15 cellular contexts compared by ENCODE assay signal in the genomic region with DNA sequence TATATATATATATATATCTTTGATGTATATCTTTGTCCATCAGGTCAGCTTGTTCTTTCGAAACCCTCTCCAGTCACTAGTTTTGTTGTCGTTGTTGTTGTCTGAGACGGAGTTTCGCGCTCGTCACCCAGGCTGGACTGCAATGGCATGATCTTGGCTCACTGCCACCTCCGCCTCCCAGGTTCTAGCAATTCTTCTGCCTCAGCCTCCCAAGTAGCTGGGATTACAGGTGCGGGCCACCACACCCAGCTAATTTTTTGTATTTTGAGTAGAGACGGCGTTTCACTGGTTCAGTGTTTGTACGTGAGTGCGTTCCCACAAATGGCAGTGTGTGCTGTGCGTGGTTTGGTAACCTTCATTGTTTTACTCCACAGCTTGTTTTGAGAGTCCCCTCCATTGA. TPM values are rescaled to one million over a fixed set of nuclear protein-coding genes. Genes with fewer than 3 reads are reported as not detected.
DNase-seq lines count a peak whose midpoint lies in the region; ATAC-seq, FAIRE-seq and TF ChIP-seq lines count a peak whose summit lies in the region.
"Had no signal": no experiment of that assay in that cellular context is flagged by ENCODE, and none has a peak within 500 bp of the region (broad histone marks: within the 10 kb centered on the region; RNA-seq: fewer than 3 reads in every experiment).

No MANE protein-coding gene starts in this region.

- no peaks in the 10 kb centered on the region for H3K36me3 Mint-ChIP-seq in activated CD8-positive, alpha-beta T cell treated with anti-CD3 and anti-CD28 coated beads for 36 hours (ENCODE audit: low read depth)
- no peaks in the 10 kb centered on the region for H3K36me3 Mint-ChIP-seq in stimulated activated naive B cell treated with anti-CD40 and anti-IgM and Interleukin-4, amounts not matched to agents 10 μg/mL and 1 μg/mL and 100 μg/mL, for 72 hours
- H3K36me3 Mint-ChIP-seq: activated CD8-positive, alpha-beta memory T cell treated with anti-CD3 and anti-CD28 coated beads, Interleukin-2, amount 10 ng/mL, durations not matched to agents 7 days and 5 days; CD8-positive, alpha-beta T cell had no signal

- no peak for DNase-seq in activated CD8-positive, alpha-beta T cell treated with anti-CD3 and anti-CD28 coated beads for 36 hours
- DNase-seq in kidney (no peak), NOMO-1 treated with DMSO at 0.1 percent for 48 hours (lab: John Stamatoyannopoulos, UW; ENCODE audit: unreplicated experiment) (no peak), NCI-H146 treated with DMSO at 0.1 percent for 48 hours (lab: John Stamatoyannopoulos, UW; ENCODE audit: unreplicated experiment) (no peak), suprapubic skin (ENCODE audit: low spot score in 2 of 2) (no peak)
- DNase-seq in stimulated activated naive B cell treated with anti-CD40 and anti-IgM and Interleukin-4, amounts not matched to agents 10 μg/mL and 1 μg/mL and 100 μg/mL, for 72 hours: no peak
- DNase-seq: NCI-H1048 had no signal

- no peak overlapping the region for H3K4me3 Mint-ChIP-seq in activated CD8-positive, alpha-beta T cell treated with anti-CD3 and anti-CD28 coated beads for 36 hours
- peak overlapping the region; percentile 59 to 78 for H3K4me3 Mint-ChIP-seq in stimulated activated naive B cell treated with anti-CD40 and anti-IgM and Interleukin-4, amounts not matched to agents 10 μg/mL and 1 μg/mL and 100 μg/mL, for 72 hours
- H3K4me3 Mint-ChIP-seq: activated CD8-positive, alpha-beta memory T cell treated with anti-CD3 and anti-CD28 coated beads, Interleukin-2, amount 10 ng/mL, durations not matched to agents 7 days and 5 days; CD8-positive, alpha-beta T cell had no signal

- WGBS in suprapubic skin: 92% methylated on average over 13 of the region's 13 CpGs

- H3K27me3 ChIP-seq in HUES48 (ENCODE audit: control insufficient read depth, insufficient read depth, low read length) (no peaks in the 10 kb centered on the region), suprapubic skin (no peaks in the 10 kb centered on the region)
- H3K27me3 ChIP-seq: SJCRH30 had no signal

- H3K36me3 ChIP-seq in HUES48 (ENCODE audit: control insufficient read depth, insufficient read depth, low read length): no peaks in the 10 kb centered on the region
- H3K36me3 ChIP-seq in kidney (ENCODE audit: control insufficient read depth in 1 of 2, insufficient read depth in 2 of 2, low read length in 2 of 2): no peaks in the 10 kb centered on the region
- peaks cover 4% of the 10 kb centered on the region for H3K36me3 ChIP-seq in suprapubic skin
- H3K36me3 ChIP-seq: SJCRH30, thoracic aorta had no signal

- H3K4me3 ChIP-seq in HUES48 (ENCODE audit: low read depth, low read length) (no peak overlapping the region), kidney (ENCODE audit: low read length in 2 of 2) (no peak overlapping the region), suprapubic skin (no peak overlapping the region)
- H3K4me3 ChIP-seq: SJCRH30, thoracic aorta had no signal

- H3K9ac ChIP-seq in HUES48 (ENCODE audit: low read depth, low read length) (no peak overlapping the region), kidney (ENCODE audit: low read length in 2 of 2) (peak overlapping the region in 1 of 2 donors; percentile 34)

- peaks cover 15% of the 10 kb centered on the region for H3K4me1 Mint-ChIP-seq in activated CD8-positive, alpha-beta T cell treated with anti-CD3 and anti-CD28 coated beads for 36 hours (ENCODE audit: low read depth)
- peaks cover 14 to 21% of the 10 kb centered on the region in 2 donors for H3K4me1 Mint-ChIP-seq in stimulated activated naive B cell treated with anti-CD40 and anti-IgM and Interleukin-4, amounts not matched to agents 10 μg/mL and 1 μg/mL and 100 μg/mL, for 72 hours

- no peak for FAIRE-seq in kidney (lab: Jason Lieb, UNC)
- FAIRE-seq: HTR-8/SVneo had no signal

- CTCF ChIA-PET in activated CD8-positive, alpha-beta T cell treated with anti-CD3 and anti-CD28 coated beads for 36 hours (lab: Charles Lee): interaction anchor here (1.0 to 1.2 kb wide), 2 partner anchors 9 to 85 kb away, joined by 3 to 8 read pairs; no protein-coding TSS in a partner anchor

- POLR2A ChIA-PET in activated CD8-positive, alpha-beta T cell treated with anti-CD3 and anti-CD28 coated beads for 36 hours (lab: Charles Lee): interaction anchor here (0.9 kb wide), 1 partner anchor 20 kb away, joined by 5 read pairs; no protein-coding TSS in a partner anchor

- no peak for ATAC-seq in activated CD8-positive, alpha-beta T cell treated with anti-CD3 and anti-CD28 coated beads for 36 hours
- ATAC-seq in stimulated activated naive B cell treated with anti-CD40 and anti-IgM and Interleukin-4, amounts not matched to agents 10 μg/mL and 1 μg/mL and 100 μg/mL, for 72 hours (replicated peaks): no peak

- intact Hi-C loops in activated CD8-positive, alpha-beta T cell treated with anti-CD3 and anti-CD28 coated beads for 36 hours (cut with micrococcal nuclease): no loop called here
- intact Hi-C loops in kidney (cut with DNase I): no loop called here

- H3K27ac ChIP-seq in HUES48 (ENCODE audit: low read depth, low read length) (peak overlapping the region; percentile 65), kidney (ENCODE audit: low read depth in 2 of 2, low read length in 2 of 2) (peak overlapping the region; percentile 78 to 83), suprapubic skin (no peak overlapping the region)
- H3K27ac ChIP-seq: SJCRH30, thoracic aorta had no signal

- TF ChIP-seq POLR2A in suprapubic skin (IDR thresholded peaks at IDR 0.05): no peak

- TF ChIP-seq EP300 in suprapubic skin (IDR thresholded peaks at IDR 0.05): no peak

- no peaks in the 10 kb centered on the region for H3K27me3 Mint-ChIP-seq in activated CD8-positive, alpha-beta T cell treated with anti-CD3 and anti-CD28 coated beads for 36 hours
- H3K27me3 Mint-ChIP-seq in stimulated activated naive B cell treated with anti-CD40 and anti-IgM and Interleukin-4, amounts not matched to agents 10 μg/mL and 1 μg/mL and 100 μg/mL, for 72 hours: no peaks in the 10 kb centered on the region
- H3K27me3 Mint-ChIP-seq: activated CD8-positive, alpha-beta memory T cell treated with anti-CD3 and anti-CD28 coated beads, Interleukin-2, amount 10 ng/mL, durations not matched to agents 7 days and 5 days; activated naive CD8-positive, alpha-beta T cell treated with anti-CD3 and anti-CD28 coated beads, Interleukin-2, amount 10 ng/mL, durations not matched to agents 7 days and 5 days had no signal

- H3K27ac Mint-ChIP-seq in activated CD8-positive, alpha-beta T cell treated with anti-CD3 and anti-CD28 coated beads for 36 hours: peak overlapping the region; percentile 57
- peak overlapping the region; percentile 97 for H3K27ac Mint-ChIP-seq in stimulated activated naive B cell treated with anti-CD40 and anti-IgM and Interleukin-4, amounts not matched to agents 10 μg/mL and 1 μg/mL and 100 μg/mL, for 72 hours
- H3K27ac Mint-ChIP-seq: CD8-positive, alpha-beta T cell had no signal

- H3K9me3 ChIP-seq in HUES48 (ENCODE audit: control insufficient read depth, insufficient read depth, low read length) (no peaks in the 10 kb centered on the region), kidney (ENCODE audit: control insufficient read depth in 1 of 2, low read length in 2 of 2) (no peaks in the 10 kb centered on the region), suprapubic skin (no peaks in the 10 kb centered on the region)
- H3K9me3 ChIP-seq: SJCRH30, thoracic aorta had no signal

- no peak for TF ChIP-seq CTCF in activated CD8-positive, alpha-beta T cell treated with anti-CD3 and anti-CD28 coated beads for 36 hours (IDR thresholded peaks at IDR 0.05)
- no peak for TF ChIP-seq CTCF in kidney (IDR thresholded peaks at IDR 0.05; ENCODE audit: borderline replicate concordance, extremely low read depth, insufficient read depth)
- no peak for TF ChIP-seq CTCF in suprapubic skin (IDR thresholded peaks at IDR 0.05)

- H3K4me1 ChIP-seq in HUES48 (ENCODE audit: control insufficient read depth, insufficient read depth, low read length) (peaks cover 16% of the 10 kb centered on the region), kidney (ENCODE audit: control insufficient read depth in 1 of 2, insufficient read depth in 1 of 2, low read depth in 1 of 2, low read length in 2 of 2) (peaks cover 3 to 5% of the 10 kb centered on the region in 2 donors), suprapubic skin (no peaks in the 10 kb centered on the region)

- H3K9me3 Mint-ChIP-seq in activated CD8-positive, alpha-beta T cell treated with anti-CD3 and anti-CD28 coated beads for 36 hours: no peaks in the 10 kb centered on the region
- H3K9me3 Mint-ChIP-seq in stimulated activated naive B cell treated with anti-CD40 and anti-IgM and Interleukin-4, amounts not matched to agents 10 μg/mL and 1 μg/mL and 100 μg/mL, for 72 hours: peaks cover 0 to 1% of the 10 kb centered on the region in 2 donors
- H3K9me3 Mint-ChIP-seq: activated naive CD8-positive, alpha-beta T cell treated with anti-CD3 and anti-CD28 coated beads, Interleukin-2, amount 10 ng/mL, durations not matched to agents 7 days and 5 days; CD8-positive, alpha-beta T cell had no signal

RNA-seq across cellular contexts. Expression of a gene that starts 51.7 kb away (rescaled TPM):
- not detected for total RNA-seq in activated CD8-positive, alpha-beta T cell treated with anti-CD3 and anti-CD28 coated beads for 36 hours
- total RNA-seq in kidney (0.57 TPM), suprapubic skin (not detected)
- 0.92 TPM for polyA plus RNA-seq in kidney (ENCODE audit: insufficient read depth, low read depth, low replicate concordance)
- total RNA-seq: activated CD8-positive, alpha-beta memory T cell treated with anti-CD3 and anti-CD28 coated beads, Interleukin-2, amount 10 ng/mL, durations not matched to agents 7 days and 5 days; activated naive CD8-positive, alpha-beta T cell treated with anti-CD3 and anti-CD28 coated beads, Interleukin-2, amount 10 ng/mL, durations not matched to agents 7 days and 5 days; CD8-positive, alpha-beta T cell; glomerular endothelial cell; SJCRH30 had no signal

RNA-seq across cellular contexts. Expression of a gene that starts 56.8 kb away (rescaled TPM):
- total RNA-seq in activated CD8-positive, alpha-beta T cell treated with anti-CD3 and anti-CD28 coated beads for 36 hours: not detected
- total RNA-seq in kidney (0.98 TPM), suprapubic skin (not detected)
- 6.5 TPM for polyA plus RNA-seq in kidney (ENCODE audit: insufficient read depth, low read depth, low replicate concordance)
- total RNA-seq: activated CD8-positive, alpha-beta memory T cell treated with anti-CD3 and anti-CD28 coated beads, Interleukin-2, amount 10 ng/mL, durations not matched to agents 7 days and 5 days; activated naive CD8-positive, alpha-beta T cell treated with anti-CD3 and anti-CD28 coated beads, Interleukin-2, amount 10 ng/mL, durations not matched to agents 7 days and 5 days; CD8-positive, alpha-beta T cell; glomerular endothelial cell; SJCRH30; thoracic aorta had no signal
